5 cellular contexts compared by ENCODE assay signal in the genomic region with DNA sequence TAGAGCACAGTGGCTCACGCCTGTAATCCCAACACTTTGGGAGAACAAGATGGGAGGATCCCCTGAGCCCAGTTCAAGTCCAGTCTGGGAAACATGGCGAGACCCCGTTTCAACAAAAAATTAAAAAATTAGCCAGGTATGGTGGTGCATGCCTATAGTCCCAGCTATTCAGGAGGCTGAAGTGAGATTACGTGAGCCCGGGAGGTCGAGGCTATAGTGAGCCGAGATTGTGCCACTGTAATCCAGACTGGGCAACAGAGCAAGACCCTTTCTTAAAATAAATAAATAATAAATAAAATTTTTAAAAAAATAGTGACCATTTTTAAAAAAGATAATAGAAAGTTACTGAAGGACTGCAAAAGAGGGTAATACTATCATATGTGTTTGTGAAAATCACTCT.
"Had no signal": no experiment of that assay in that cellular context is flagged by ENCODE, and none has a peak within 500 bp of the region (broad histone marks: within the 10 kb centered on the region; RNA-seq: fewer than 3 reads in every experiment).

No MANE protein-coding gene starts in this region.

- H3K9ac ChIP-seq: KMS-11 had no signal

- H3K27ac ChIP-seq: HL-60, KMS-11 had no signal

- ATAC-seq: HepG2 had no signal

- DNase-seq: IMR-90, KG1 had no signal

- FAIRE-seq: HepG2 had no signal

- H3K4me2 ChIP-seq: KMS-11 had no signal
